In genomic region chr3:188243124-188243795, GRCh38 we compare ENCODE assay signal across 15 cellular contexts.
A peak's percentile ranks its signal among the peaks of the same experiment; 100 is the strongest.
DNase-seq lines count a peak whose midpoint lies in the region; TF ChIP-seq lines count a peak whose summit lies in the region.
"Had no signal": no experiment of that assay in that cellular context is flagged by ENCODE, and none has a peak within 500 bp of the region (broad histone marks: within the 10 kb centered on the region; RNA-seq: fewer than 3 reads in every experiment).

No MANE protein-coding gene starts in this region.

- 52% methylated on average over 9 of the region's 9 CpGs for WGBS in esophagus muscularis mucosa
- WGBS in smooth muscle cell (ENCODE audit: low lambda C conversion rate) = 74% methylated on average over 9 of the region's 9 CpGs

- no peaks in the 10 kb centered on the region for H3K27me3 ChIP-seq in PC-9 (ENCODE audit: insufficient read depth, low read depth)
- no peaks in the 10 kb centered on the region for H3K27me3 ChIP-seq in esophagus muscularis mucosa
- H3K27me3 ChIP-seq in smooth muscle cell (ENCODE audit: low read depth) = no peaks in the 10 kb centered on the region
- no peaks in the 10 kb centered on the region for H3K27me3 ChIP-seq in effector memory CD4-positive, alpha-beta T cell (replicated peaks; ENCODE audit: control insufficient read depth, insufficient read depth, low read length, poor library complexity, severe bottlenecking)

- intact Hi-C loops in PC-9 (cut with micrococcal nuclease; ENCODE audit: unreplicated experiment) (no loop called here), esophagus muscularis mucosa (cut with DNase I) (no loop called here)

- peaks cover 6% of the 10 kb centered on the region; the same call in 1 of the 2 replicates for H3K36me3 ChIP-seq in PC-9 (ENCODE audit: low read depth)
- H3K36me3 ChIP-seq in esophagus muscularis mucosa = peaks cover 0 to 18% (median 3%) of the 10 kb centered on the region in 4 donors
- H3K36me3 ChIP-seq in smooth muscle cell (ENCODE audit: low read depth) = no peaks in the 10 kb centered on the region
- no peaks in the 10 kb centered on the region for H3K36me3 ChIP-seq in effector memory CD4-positive, alpha-beta T cell (ENCODE audit: control insufficient read depth, insufficient read depth, low read length)

- H3K4me2 ChIP-seq in PC-9 = no peak overlapping the region
- peak overlapping the region; percentile 8 for H3K4me2 ChIP-seq in smooth muscle cell

- H3K36me3 Mint-ChIP-seq in mesothelial cell of epicardium = no peaks in the 10 kb centered on the region

- H3K9ac ChIP-seq in smooth muscle cell (ENCODE audit: low read depth) = no peak overlapping the region

- peaks cover 14% of the 10 kb centered on the region for H3K4me1 Mint-ChIP-seq in mesothelial cell of epicardium

- TF ChIP-seq EP300 in esophagus muscularis mucosa (IDR thresholded peaks at IDR 0.05) = no peak

- POLR2A ChIA-PET in PC-9 (lab: Charles Lee; ENCODE audit: unreplicated experiment) = no interaction called here

- H2AFZ ChIP-seq in PC-9 (no peak overlapping the region), smooth muscle cell (ENCODE audit: low read depth) (no peak overlapping the region)

- no peaks in the 10 kb centered on the region for H3K9me3 Mint-ChIP-seq in mesothelial cell of epicardium
- H3K9me3 Mint-ChIP-seq: CD14-positive monocyte had no signal

- peak overlapping the region; percentile 8; the same call in 1 of the 2 replicates for H3K27ac ChIP-seq in PC-9
- peak overlapping the region; percentile 67 to 98 (median 92) for H3K27ac ChIP-seq in esophagus muscularis mucosa (replicated peaks in 1 of 4)
- no peak overlapping the region for H3K27ac ChIP-seq in smooth muscle cell (ENCODE audit: low read depth)
- H3K27ac ChIP-seq in effector memory CD4-positive, alpha-beta T cell (ENCODE audit: insufficient read depth, low read length, poor library complexity, severe bottlenecking) = no peak overlapping the region

- no TSS peak for BruUV-seq in PC-9 (replicated peaks; lab: Mats Ljungman, UMichigan)

- TF ChIP-seq POLR2A in esophagus muscularis mucosa (IDR thresholded peaks at IDR 0.05; ENCODE audit: low read depth) = no peak

- H3K9me2 ChIP-seq in PC-9 (ENCODE audit: insufficient read depth) = no peaks in the 10 kb centered on the region

- H3K9me3 ChIP-seq in PC-9 (ENCODE audit: insufficient read depth, low read depth) = no peaks in the 10 kb centered on the region
- H3K9me3 ChIP-seq in esophagus muscularis mucosa = no peaks in the 10 kb centered on the region
- H3K9me3 ChIP-seq in smooth muscle cell (replicated peaks; ENCODE audit: low read depth) = no peaks in the 10 kb centered on the region
- no peaks in the 10 kb centered on the region for H3K9me3 ChIP-seq in effector memory CD4-positive, alpha-beta T cell (ENCODE audit: control insufficient read depth, low read length)

- peaks cover 34% of the 10 kb centered on the region for H3K4me1 ChIP-seq in PC-9 (replicated peaks; ENCODE audit: insufficient read depth)
- H3K4me1 ChIP-seq in esophagus muscularis mucosa = peaks cover 37 to 100% (median 99%) of the 10 kb centered on the region in 4 donors
- peaks cover 8% of the 10 kb centered on the region for H3K4me1 ChIP-seq in smooth muscle cell (ENCODE audit: low read depth)
- no peaks in the 10 kb centered on the region for H3K4me1 ChIP-seq in effector memory CD4-positive, alpha-beta T cell (ENCODE audit: control insufficient read depth, insufficient read depth, low read length, poor library complexity, severe bottlenecking)

- DNase-seq in EL = peak; percentile 54
- DNase-seq in PC-9 = no peak
- no peak for DNase-seq in esophagus muscularis mucosa (ENCODE audit: extremely low spot score)
- no peak for DNase-seq in smooth muscle cell (lab: John Stamatoyannopoulos, UW; ENCODE audit: unreplicated experiment)
- no peak for DNase-seq in mesothelial cell of epicardium (ENCODE audit: low spot score in 2 of 2, unreplicated experiment in 2 of 2)
- DNase-seq in effector memory CD4-positive, alpha-beta T cell = no peak
- no peak for DNase-seq in NCI-H446 (lab: John Stamatoyannopoulos, UW)
- DNase-seq: GF-D8; NCI-H1417; NCI-H524 treated with DMSO at 0.1 percent for 48 hours; nucleus accumbens; SHP77 treated with DMSO at 0.1 percent for 48 hours; stimulated activated CD4-positive, alpha-beta T cell treated with anti-CD3 and anti-CD28 coated beads, Interleukin-2, amount 100 ng/mL, for 24 hours; stimulated activated naive CD4-positive, alpha-beta T cell had no signal

- H3F3A ChIP-seq in PC-9 (ENCODE audit: insufficient read depth, low read depth) = peaks cover 24% of the 10 kb centered on the region; the same call in 1 of the 2 replicates
- H3F3A ChIP-seq in smooth muscle cell (ENCODE audit: low read depth) = no peaks in the 10 kb centered on the region

- peaks cover 24% of the 10 kb centered on the region; the same call in 1 of the 2 replicates for H3K79me2 ChIP-seq in PC-9 (ENCODE audit: low read depth)
- H3K79me2 ChIP-seq in smooth muscle cell (ENCODE audit: low read depth) = peaks cover 76% of the 10 kb centered on the region

- H4K20me1 ChIP-seq in PC-9 (ENCODE audit: insufficient read depth) (no peaks in the 10 kb centered on the region), smooth muscle cell (ENCODE audit: low read depth) (peaks cover 100% of the 10 kb centered on the region)

- TF ChIP-seq CTCF in PC-9 (conservative IDR thresholded peaks at IDR 0.05) (no peak), esophagus muscularis mucosa (IDR thresholded peaks at IDR 0.05) (no peak), smooth muscle cell (IDR thresholded peaks at IDR 0.05; ENCODE audit: borderline replicate concordance, insufficient read depth, poor library complexity, severe bottlenecking) (no peak), mesothelial cell of epicardium (IDR thresholded peaks at IDR 0.05; ENCODE audit: unreplicated experiment) (no peak)

- H3K27me3 Mint-ChIP-seq in mesothelial cell of epicardium (ENCODE audit: low read depth) = no peaks in the 10 kb centered on the region

- no peak overlapping the region for H3K27ac Mint-ChIP-seq in mesothelial cell of epicardium

- CTCF ChIA-PET in PC-9 (lab: Charles Lee) = no interaction called here

- H3K4me3 Mint-ChIP-seq in mesothelial cell of epicardium = no peak overlapping the region
- H3K4me3 Mint-ChIP-seq: CD14-positive monocyte had no signal

- H3K4me3 ChIP-seq in PC-9 = no peak overlapping the region
- peak overlapping the region in 1 of 4 donors; percentile 11 for H3K4me3 ChIP-seq in esophagus muscularis mucosa
- no peak overlapping the region for H3K4me3 ChIP-seq in smooth muscle cell
- H3K4me3 ChIP-seq in effector memory CD4-positive, alpha-beta T cell (ENCODE audit: insufficient read depth, low read depth, low read length, poor library complexity, severe bottlenecking) = no peak overlapping the region

Comparison
In these comparisons a context has a peak if more than half of its experiments do, and no peak if none do; other contexts are left out.
1. H3K27ac ChIP-seq: peak in PC-9 (single experiment) and esophagus muscularis mucosa (4 of 4); none in smooth muscle cell (single experiment) and effector memory CD4-positive, alpha-beta T cell (single experiment).